ENCODE assay signal across 8 cellular contexts in genomic region chr12:116559080-116559329, GRCh38. TPM values are rescaled to one million over a fixed set of nuclear protein-coding genes. Genes with fewer than 3 reads are reported as not detected.
DNase-seq lines count a peak whose midpoint lies in the region; ATAC-seq and TF ChIP-seq lines count a peak whose summit lies in the region.

No MANE protein-coding gene starts in this region.

- H3K27me3 Mint-ChIP-seq in CD8-positive, alpha-beta memory T cell: peaks cover 0 to 4% of the 10 kb centered on the region in 2 donors
- H3K27me3 Mint-ChIP-seq in activated naive CD8-positive, alpha-beta T cell treated with anti-CD3 and anti-CD28 coated beads, Interleukin-2, amount 50 U/mL, for 24 hours: peaks cover 1% of the 10 kb centered on the region

- TF ChIP-seq POLR2A in erythroblast (IDR thresholded peaks at IDR 0.05; ENCODE audit: low read length): no peak

- peak overlapping the region; percentile 60 for H2AFZ ChIP-seq in parathyroid adenoma

- no peaks in the 10 kb centered on the region for H3K79me2 ChIP-seq in parathyroid adenoma

- H3K9me3 Mint-ChIP-seq in CD8-positive, alpha-beta memory T cell: peaks cover 0 to 6% (median 2%) of the 10 kb centered on the region in 5 donors
- H3K9me3 Mint-ChIP-seq in activated naive CD8-positive, alpha-beta T cell treated with anti-CD3 and anti-CD28 coated beads, Interleukin-2, amount 50 U/mL, for 24 hours: peaks cover 6% of the 10 kb centered on the region

- no peak for DNase-seq in CD8-positive, alpha-beta memory T cell
- DNase-seq in activated naive CD8-positive, alpha-beta T cell treated with anti-CD3 and anti-CD28 coated beads, Interleukin-2, amount 50 U/mL, for 24 hours: no peak
- DNase-seq in erythroblast (lab: John Stamatoyannopoulos, UW) (no peak), NCI-H1092 treated with DMSO at 0.1 percent for 48 hours (lab: John Stamatoyannopoulos, UW) (no peak), NCI-H1436 (lab: John Stamatoyannopoulos, UW) (no peak)

- H3K4me3 Mint-ChIP-seq in CD8-positive, alpha-beta memory T cell: peak overlapping the region; percentile 77 to 90 (median 84)
- H3K4me3 Mint-ChIP-seq in activated naive CD8-positive, alpha-beta T cell treated with anti-CD3 and anti-CD28 coated beads, Interleukin-2, amount 50 U/mL, for 24 hours: peak overlapping the region; percentile 69

- H3K4me2 ChIP-seq in parathyroid adenoma (ENCODE audit: low read length): no peak overlapping the region

- H3K4me1 Mint-ChIP-seq in CD8-positive, alpha-beta memory T cell: peaks cover 24 to 39% (median 24%) of the 10 kb centered on the region in 3 donors
- peaks cover 46% of the 10 kb centered on the region for H3K4me1 Mint-ChIP-seq in activated naive CD8-positive, alpha-beta T cell treated with anti-CD3 and anti-CD28 coated beads, Interleukin-2, amount 50 U/mL, for 24 hours

- H3K36me3 Mint-ChIP-seq in CD8-positive, alpha-beta memory T cell: peaks cover 0 to 8% (median 0%) of the 10 kb centered on the region in 3 donors
- H3K36me3 Mint-ChIP-seq in activated naive CD8-positive, alpha-beta T cell treated with anti-CD3 and anti-CD28 coated beads, Interleukin-2, amount 50 U/mL, for 24 hours (ENCODE audit: low read depth): peaks cover 4% of the 10 kb centered on the region

- no peak for TF ChIP-seq CTCF in parathyroid adenoma (IDR thresholded peaks at IDR 0.05)

- H3K4me1 ChIP-seq in CD8-positive, alpha-beta memory T cell (ENCODE audit: insufficient read depth, low read length): peaks cover 39% of the 10 kb centered on the region
- no peaks in the 10 kb centered on the region for H3K4me1 ChIP-seq in parathyroid adenoma

- POLR2A ChIA-PET in CD8-positive, alpha-beta memory T cell (lab: Charles Lee): interaction anchor here (1.5 kb wide), 1 partner anchor 25 kb away, joined by 9 read pairs; no protein-coding TSS in a partner anchor

- ATAC-seq in GM19372 (IDR thresholded peaks at IDR 0.05; ENCODE audit: low read depth, unreplicated experiment) (peak; percentile 45), HG03354 (IDR thresholded peaks at IDR 0.05; ENCODE audit: poor library complexity, severe bottlenecking, unreplicated experiment) (peak; percentile 56)
- peak; percentile 16 for ATAC-seq in activated naive CD8-positive, alpha-beta T cell treated with anti-CD3 and anti-CD28 coated beads, Interleukin-2, amount 50 U/mL, for 24 hours

- H3K9me3 ChIP-seq in CD8-positive, alpha-beta memory T cell (ENCODE audit: low read length): no peaks in the 10 kb centered on the region
- no peaks in the 10 kb centered on the region for H3K9me3 ChIP-seq in parathyroid adenoma (ENCODE audit: control insufficient read depth, low read length)

- H3K27ac ChIP-seq in CD8-positive, alpha-beta memory T cell (ENCODE audit: low read depth, low read length): peak overlapping the region; percentile 88
- H3K27ac ChIP-seq in parathyroid adenoma: no peak overlapping the region

- H3K27ac Mint-ChIP-seq in CD8-positive, alpha-beta memory T cell: peak overlapping the region; percentile 85 to 99 (median 96)
- H3K27ac Mint-ChIP-seq in activated naive CD8-positive, alpha-beta T cell treated with anti-CD3 and anti-CD28 coated beads, Interleukin-2, amount 50 U/mL, for 24 hours: peak overlapping the region; percentile 86

- no peaks in the 10 kb centered on the region for H3K27me3 ChIP-seq in CD8-positive, alpha-beta memory T cell (ENCODE audit: insufficient read depth, low read length, poor library complexity, severe bottlenecking)
- H3K27me3 ChIP-seq in parathyroid adenoma (ENCODE audit: control insufficient read depth, insufficient read depth, low read length): no peaks in the 10 kb centered on the region

- H3K36me3 ChIP-seq in CD8-positive, alpha-beta memory T cell (ENCODE audit: insufficient read depth, low read length): no peaks in the 10 kb centered on the region
- H3K36me3 ChIP-seq in parathyroid adenoma (ENCODE audit: control insufficient read depth, insufficient read depth, low read length): no peaks in the 10 kb centered on the region

- peak overlapping the region; percentile 40 for H3K4me3 ChIP-seq in CD8-positive, alpha-beta memory T cell (ENCODE audit: low read length)
- no peak overlapping the region for H3K4me3 ChIP-seq in parathyroid adenoma (ENCODE audit: low read depth, low read length)

- H3K9ac ChIP-seq in parathyroid adenoma: no peak overlapping the region

- CTCF ChIA-PET in CD8-positive, alpha-beta memory T cell (lab: Charles Lee): interaction anchor here (1.0 to 2.1 kb wide), 5 partner anchors 9 to 114 kb away, joined by 3 to 7 read pairs (median 4); no protein-coding TSS in a partner anchor

RNA-seq across cellular contexts. Expression of gene MAP1LC3B2, which starts 0.2 kb away (rescaled TPM):
- total RNA-seq in CD8-positive, alpha-beta memory T cell: 1 to 10 TPM in 1 of 2 experiments, under 1 TPM in 1; 0.96 to 1.7 TPM
- polyA plus RNA-seq in CD8-positive, alpha-beta memory T cell: 5.8 TPM
